10 cellular contexts compared by ENCODE assay signal in genomic region chr4:190203510-190203909, GRCh38. TPM values are rescaled to one million over a fixed set of nuclear protein-coding genes. Genes with fewer than 3 reads are reported as not detected.
DNase-seq lines count a peak whose midpoint lies in the region; ATAC-seq, FAIRE-seq and TF ChIP-seq lines count a peak whose summit lies in the region.
"Not testable (repeated sequence)": the region's sequence is repeated elsewhere in the genome, so short reads cannot be mapped to it uniquely, and the experiment has no call there.
"Had no signal": no experiment of that assay in that cellular context is flagged by ENCODE, and none has a peak within 500 bp of the region (broad histone marks: within the 10 kb centered on the region; RNA-seq: fewer than 3 reads in every experiment).

No MANE protein-coding gene starts in this region.

- TF ChIP-seq POLR2A in GM12878 (IDR thresholded peaks at IDR 0.05; ENCODE audit: low read depth, low read length); prostate gland (IDR thresholded peaks at IDR 0.05); testis (IDR thresholded peaks at IDR 0.05): not testable (repeated sequence)

- BruUV-seq in GM12878 (replicated peaks; lab: Mats Ljungman, UMichigan) = not testable (repeated sequence)

- H3K4me1 Mint-ChIP-seq in natural killer cell = not testable (repeated sequence)

- H3K9me3 Mint-ChIP-seq in natural killer cell = not testable (repeated sequence)

- H4K20me1 ChIP-seq in GM12878 (ENCODE audit: control insufficient read depth, insufficient read depth) = not testable (repeated sequence)

- H3K4me1 ChIP-seq in GM12878 (ENCODE audit: control insufficient read depth, insufficient read depth, low read length); left lung; prostate gland (replicated peaks); testis: not testable (repeated sequence)

- H3K27me3 ChIP-seq in WERI-Rb-1 (ENCODE audit: insufficient read depth, low read depth, severe bottlenecking); GM12878 (replicated peaks in 1 of 2; ENCODE audit: control insufficient read depth in 2 of 2, insufficient read depth in 2 of 2, low read length in 1 of 2); left lung; prostate gland (replicated peaks; ENCODE audit: insufficient read depth); testis: not testable (repeated sequence)

- H3K79me2 ChIP-seq in GM12878 (ENCODE audit: control insufficient read depth, insufficient read depth, low read length) = not testable (repeated sequence)

- not testable (repeated sequence) for H3K27ac Mint-ChIP-seq in natural killer cell

- not testable (repeated sequence) for TF ChIP-seq EP300 in GM12878 (IDR thresholded peaks at IDR 0.05; ENCODE audit: borderline replicate concordance in 1 of 2, control insufficient read depth in 1 of 2, low read depth in 2 of 2, low read length in 2 of 2)

- H3K9ac ChIP-seq in GM12878 (ENCODE audit: control insufficient read depth, insufficient read depth, low read length) = not testable (repeated sequence)

- not testable (repeated sequence) for H3K27me3 Mint-ChIP-seq in natural killer cell (ENCODE audit: low read depth in 2 of 2)

- H3K27ac ChIP-seq in WERI-Rb-1; GM12878 (ENCODE audit: control insufficient read depth, insufficient read depth); left lung; prostate gland; testis: not testable (repeated sequence)

- RAD21 ChIA-PET in GM12878 (lab: Charles Lee; ENCODE audit: unreplicated experiment) = not testable (repeated sequence)

- peak; percentile 5 for DNase-seq in WERI-Rb-1
- DNase-seq in activated CD8-positive, alpha-beta memory T cell treated with anti-CD3 and anti-CD28 coated beads, Interleukin-2, amount 50 U/mL, for 4 hours = peak; percentile 13
- not testable (repeated sequence) for DNase-seq in GM12878 (ENCODE audit: low read depth, low spot score)
- DNase-seq in left lung = peak; percentile 30 to 76
- DNase-seq in natural killer cell = peak; percentile 21
- DNase-seq in prostate gland (ENCODE audit: low spot score) = peak; percentile 4
- DNase-seq in testis = peak; percentile 73

- POLR2A ChIA-PET in GM12878 (lab: Charles Lee) = not testable (repeated sequence)

- H3K9me3 ChIP-seq in WERI-Rb-1 (ENCODE audit: severe bottlenecking); GM12878 (replicated peaks; ENCODE audit: control insufficient read depth, insufficient read depth, low read length); left lung; prostate gland; testis: not testable (repeated sequence)

- intact Hi-C loops in GM12878 (cut with micrococcal nuclease; ENCODE audit: unreplicated experiment); left lung (cut with DNase I); natural killer cell (cut with micrococcal nuclease); prostate gland (cut with DNase I); testis (cut with DNase I; ENCODE audit: low total_unique reads): not testable (repeated sequence)

- CTCF ChIA-PET in GM12878 (lab: Yijun Ruan, JAX) = not testable (repeated sequence)

- not testable (repeated sequence) for FAIRE-seq in GM12878 (lab: Jason Lieb, UNC)

- in situ Hi-C loops in GM12878 (cut with MboI) = not testable (repeated sequence)

- not testable (repeated sequence) for H3K4me2 ChIP-seq in GM12878 (ENCODE audit: control insufficient read depth, insufficient read depth)

- WGBS in GM12878 (ENCODE audit: insufficient coverage, insufficient replicate concordance, low lambda C conversion rate, missing lambda C conversion rate) = 98% methylated on average over 37 of the region's 73 CpGs
- WGBS in prostate gland = 75% methylated on average over 52 of the region's 73 CpGs
- 67 to 76% methylated on average over 48 of the region's 73 CpGs for WGBS in testis, 2 donors

- not testable (repeated sequence) for H3K4me3 ChIP-seq in WERI-Rb-1 (ENCODE audit: low read depth, low read length); GM12878; left lung; prostate gland; testis

- H3K36me3 ChIP-seq in WERI-Rb-1; GM12878 (ENCODE audit: control insufficient read depth in 2 of 2, insufficient read depth in 2 of 2, low read length in 1 of 2); left lung; prostate gland; testis (ENCODE audit: low read depth, missing control alignments): not testable (repeated sequence)

- H3K4me3 Mint-ChIP-seq in natural killer cell = not testable (repeated sequence)

- SMC1A ChIA-PET in GM12878 (lab: Charles Lee; ENCODE audit: uncharacterized antibody, unreplicated experiment) = not testable (repeated sequence)

- not testable (repeated sequence) for TF ChIP-seq RAD21 in GM12878 (IDR thresholded peaks at IDR 0.05; ENCODE audit: insufficient read depth, low read depth, low read length)

- TF ChIP-seq CTCF in WERI-Rb-1 (IDR thresholded peaks at IDR 0.05; ENCODE audit: low read depth, low read length); GM12878 (IDR thresholded peaks at IDR 0.05 in 2 of 3, conservative IDR thresholded peaks at IDR 0.05 in 1 of 3; ENCODE audit: control insufficient read depth in 2 of 3, extremely low read depth in 1 of 3, insufficient read depth in 1 of 3, low read depth in 3 of 3, low read length in 3 of 3); left lung (IDR thresholded peaks at IDR 0.05); natural killer cell (IDR thresholded peaks at IDR 0.05); prostate gland (IDR thresholded peaks at IDR 0.05); testis (IDR thresholded peaks at IDR 0.05): not testable (repeated sequence)

- H3K36me3 Mint-ChIP-seq in natural killer cell = not testable (repeated sequence)

- ATAC-seq in GM12878, left lung, natural killer cell: not testable (repeated sequence)

- not testable (repeated sequence) for H2AFZ ChIP-seq in GM12878 (ENCODE audit: control insufficient read depth, low read depth, low read length)

TF ChIP-seq in GM12878, 131 proteins besides CTCF, POLR2A, EP300 and RAD21:
- TF ChIP-seq IKZF1 (conservative IDR thresholded peaks at IDR 0.05) = peak; percentile 84

RNA-seq across cellular contexts. Expression of gene DUX4, which starts 29.9 kb away (rescaled TPM):
- not detected in 2 replicates for total RNA-seq in GM12878 (2013; cell fraction: nucleolus; rRNA removed)
- total RNA-seq in GM12878 (2014; rRNA removed) (not detected in 2 replicates), GM12878 (2014; rRNA removed; fragmentation: Illumina TruSeq; extraction: Trizol) (not detected in 2 replicates), GM12878 (2021) (not detected in 2 replicates), left lung (not detected), natural killer cell (not detected), prostate gland (not detected), testis (not detected)
- not detected for polyA plus RNA-seq in GM12878 (2011; ENCODE audit: low read depth)
- polyA plus RNA-seq in GM12878 (2011; rRNA removed) (not detected in 2 replicates), GM12878 (2014; fragmentation: Illumina TruSeq; extraction: Trizol) (not detected in 2 replicates), GM12878 (2014; fragmentation: Nextera tagmentation; extraction: Ambion mirVana) (not detected), GM12878 (2014; rRNA removed) (not detected in 2 replicates), GM12878 (2016; fragmentation: Nextera tagmentation; extraction: Ambion mirVana) (not detected), testis (ENCODE audit: insufficient read depth, low read depth, low replicate concordance) (1.1 TPM)
- polyA plus RNA-seq in GM12878 (2011; cell fraction: cytosol; rRNA removed) = not detected in 2 replicates
- not detected in 2 replicates for polyA plus RNA-seq in GM12878 (2011; cell fraction: nucleus; rRNA removed)
- polyA plus RNA-seq in GM12878 (2012) = not detected in 2 replicates
- not detected in 2 replicates for polyA minus RNA-seq in GM12878 (2011; rRNA and poly(A)+ RNA removed)
- polyA minus RNA-seq in GM12878 (2011; cell fraction: cytosol; rRNA and poly(A)+ RNA removed) = not detected in 2 replicates
- not detected in 2 replicates for polyA minus RNA-seq in GM12878 (2011; cell fraction: nucleus; rRNA and poly(A)+ RNA removed)
- total RNA-seq: CD4-positive, alpha-beta T cell; Daoy; LHCN-M2 had no signal
